12 cellular contexts compared by ENCODE assay signal in genomic region chr1:60904079-60904852, GRCh38.
DNase-seq lines count a peak whose midpoint lies in the region; ATAC-seq and TF ChIP-seq lines count a peak whose summit lies in the region.
"Had no signal": no experiment of that assay in that cellular context is flagged by ENCODE, and none has a peak within 500 bp of the region (broad histone marks: within the 10 kb centered on the region; RNA-seq: fewer than 3 reads in every experiment).

No MANE protein-coding gene starts in this region.

- peak overlapping the region; percentile 66 for H3K27ac ChIP-seq in ACC112 (ENCODE audit: low read depth, low read length)
- H3K27ac ChIP-seq: KMS-11, neutrophil, PC-9 had no signal

- DNase-seq in NCI-H446 (lab: John Stamatoyannopoulos, UW) (peak; percentile 97), erythroblast (lab: John Stamatoyannopoulos, UW) (peak; percentile 69 to 79), myocyte (ENCODE audit: low read depth) (peak; percentile 96), NCI-H1048 (lab: John Stamatoyannopoulos, UW) (no peak)
- no peak for DNase-seq in stimulated activated effector memory CD8-positive, alpha-beta T cell treated with anti-CD3 and anti-CD28 coated beads, Interleukin-12 subunit alpha, Interleukin-12 subunit beta, amount 100 ng/mL, for 72 hours (ENCODE audit: low spot score in 2 of 2)
- DNase-seq: activated CD4-positive, alpha-beta T cell treated with anti-CD3 and anti-CD28 coated beads for 48 hours; PC-9 had no signal

- no peaks in the 10 kb centered on the region for H3K4me1 Mint-ChIP-seq in stimulated activated effector memory CD8-positive, alpha-beta T cell treated with anti-CD3 and anti-CD28 coated beads, Interleukin-12 subunit alpha, Interleukin-12 subunit beta, amount 100 ng/mL, for 72 hours

- H2AFZ ChIP-seq in ACC112 (ENCODE audit: low read length, unreplicated experiment), result peak overlapping the region; percentile 85
- H2AFZ ChIP-seq: PC-9 had no signal

- TF ChIP-seq POLR2A in erythroblast (IDR thresholded peaks at IDR 0.05; ENCODE audit: low read length), result peak; percentile 20

- no peaks in the 10 kb centered on the region for H3K79me2 ChIP-seq in ACC112 (ENCODE audit: control insufficient read depth, insufficient read depth, low read length, unreplicated experiment)

- no peaks in the 10 kb centered on the region for H3K36me3 ChIP-seq in ACC112 (ENCODE audit: insufficient read depth, low read length)
- H3K36me3 ChIP-seq: neutrophil had no signal

- no peak for ATAC-seq in HG02759 (IDR thresholded peaks at IDR 0.05; ENCODE audit: unreplicated experiment)
- ATAC-seq in HG03159 (IDR thresholded peaks at IDR 0.05; ENCODE audit: unreplicated experiment), result no peak
- ATAC-seq in stimulated activated effector memory CD8-positive, alpha-beta T cell treated with anti-CD3 and anti-CD28 coated beads, Interleukin-12 subunit alpha, Interleukin-12 subunit beta, amount 100 ng/mL, for 72 hours, result no peak

- H3K9me3 Mint-ChIP-seq in stimulated activated effector memory CD8-positive, alpha-beta T cell treated with anti-CD3 and anti-CD28 coated beads, Interleukin-12 subunit alpha, Interleukin-12 subunit beta, amount 100 ng/mL, for 72 hours, result no peaks in the 10 kb centered on the region

- H3K36me3 Mint-ChIP-seq in stimulated activated effector memory CD8-positive, alpha-beta T cell treated with anti-CD3 and anti-CD28 coated beads, Interleukin-12 subunit alpha, Interleukin-12 subunit beta, amount 100 ng/mL, for 72 hours, result no peaks in the 10 kb centered on the region

- H3K27me3 ChIP-seq in ACC112 (ENCODE audit: insufficient read depth, low read length), result no peaks in the 10 kb centered on the region
- H3K27me3 ChIP-seq: neutrophil had no signal

- peaks cover 18% of the 10 kb centered on the region for H3K4me1 ChIP-seq in ACC112 (ENCODE audit: control insufficient read depth, insufficient read depth, low read length, unreplicated experiment)

- H3K27ac Mint-ChIP-seq in stimulated activated effector memory CD8-positive, alpha-beta T cell treated with anti-CD3 and anti-CD28 coated beads, Interleukin-12 subunit alpha, Interleukin-12 subunit beta, amount 100 ng/mL, for 72 hours, result no peak overlapping the region

- H3K4me3 Mint-ChIP-seq in stimulated activated effector memory CD8-positive, alpha-beta T cell treated with anti-CD3 and anti-CD28 coated beads, Interleukin-12 subunit alpha, Interleukin-12 subunit beta, amount 100 ng/mL, for 72 hours, result no peak overlapping the region

- peak overlapping the region; percentile 33; the same call in 1 of the 2 replicates for H3K4me3 ChIP-seq in ACC112 (ENCODE audit: low read depth, low read length)
- H3K4me3 ChIP-seq: PC-9 had no signal

Comparison
In these comparisons a context has a peak if more than half of its experiments do, and no peak if none do; other contexts are left out.
1. DNase-seq: peak in NCI-H446 (2 of 2), erythroblast (2 of 2) and myocyte (single experiment); none in NCI-H1048 (single experiment) and stimulated activated effector memory CD8-positive, alpha-beta T cell treated with anti-CD3 and anti-CD28 coated beads, Interleukin-12 subunit alpha, Interleukin-12 subunit beta, amount 100 ng/mL, for 72 hours (0 of 2).